ENCODE assay signal across 19 cellular contexts in the genomic region with DNA sequence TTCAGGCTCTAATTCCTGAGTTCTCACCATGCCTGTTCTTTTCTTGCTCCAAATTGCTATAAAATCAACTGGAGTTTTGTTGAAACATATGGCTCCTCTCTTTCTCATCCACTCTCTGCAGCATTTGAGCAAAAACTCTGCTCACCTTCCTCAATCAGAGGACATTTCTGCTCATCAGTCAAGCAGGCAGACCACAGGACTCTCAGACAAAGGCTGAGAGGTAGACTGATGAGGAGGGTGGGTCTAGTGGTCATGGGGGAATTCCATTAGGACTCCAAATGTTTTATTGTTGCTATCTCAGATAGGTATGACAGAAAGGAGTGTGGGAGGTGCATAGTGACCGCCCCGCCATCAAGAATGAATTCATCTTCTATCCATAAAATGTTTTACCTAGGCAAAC.
DNase-seq lines count a peak whose midpoint lies in the region; ATAC-seq, FAIRE-seq and TF ChIP-seq lines count a peak whose summit lies in the region.
"Had no signal": no experiment of that assay in that cellular context is flagged by ENCODE, and none has a peak within 500 bp of the region (broad histone marks: within the 10 kb centered on the region; RNA-seq: fewer than 3 reads in every experiment).

No MANE protein-coding gene starts in this region.

- TF ChIP-seq EP300 in GM12878 (IDR thresholded peaks at IDR 0.05; ENCODE audit: borderline replicate concordance in 1 of 2, control insufficient read depth in 1 of 2, low read depth in 2 of 2, low read length in 2 of 2) = no peak

- H2AFZ ChIP-seq in GM12878 (ENCODE audit: control insufficient read depth, low read depth, low read length) = no peak overlapping the region
- H2AFZ ChIP-seq: GM23338 had no signal

- RAD21 ChIA-PET in GM12878 (lab: Charles Lee; ENCODE audit: unreplicated experiment) = no interaction called here

- no peaks in the 10 kb centered on the region for H3K9me3 ChIP-seq in GM12878 (replicated peaks; ENCODE audit: control insufficient read depth, insufficient read depth, low read length)
- H3K9me3 ChIP-seq: BLaER1 treated with 17β-estradiol and CSF1 and Interleukin-3, amounts not matched to agents 10 nM and 100 nM had no signal

- no peak overlapping the region for H3K27ac ChIP-seq in GM12878 (ENCODE audit: control insufficient read depth, insufficient read depth)
- H3K27ac ChIP-seq: BLaER1 treated with 17β-estradiol and CSF1 and Interleukin-3, amounts not matched to agents 10 nM and 100 nM had no signal

- peak; percentile 35 for FAIRE-seq in GM12878 (lab: Jason Lieb, UNC)
- FAIRE-seq: GM12891, HTR-8/SVneo had no signal

- in situ Hi-C loops in GM12878 (cut with MboI) = no loop called here

- TF ChIP-seq CTCF in GM12878 (IDR thresholded peaks at IDR 0.05 in 2 of 3, conservative IDR thresholded peaks at IDR 0.05 in 1 of 3; ENCODE audit: control insufficient read depth in 2 of 3, extremely low read depth in 1 of 3, insufficient read depth in 1 of 3, low read depth in 3 of 3, low read length in 3 of 3) = no peak

- POLR2A ChIA-PET in GM12878 (lab: Charles Lee) = no interaction called here

- H3K4me3 ChIP-seq in GM12878 = no peak overlapping the region
- H3K4me3 ChIP-seq: BLaER1 treated with 17β-estradiol and CSF1 and Interleukin-3, amounts not matched to agents 10 nM and 100 nM; GM23338 had no signal

- no peaks in the 10 kb centered on the region for H3K36me3 ChIP-seq in GM12878 (ENCODE audit: control insufficient read depth in 2 of 2, insufficient read depth in 2 of 2, low read length in 1 of 2)
- H3K36me3 ChIP-seq: BLaER1 treated with 17β-estradiol and CSF1 and Interleukin-3, amounts not matched to agents 10 nM and 100 nM had no signal

- TF ChIP-seq RAD21 in GM12878 (IDR thresholded peaks at IDR 0.05; ENCODE audit: insufficient read depth, low read depth, low read length) = no peak

- H3K9ac ChIP-seq in GM12878 (ENCODE audit: control insufficient read depth, insufficient read depth, low read length) = no peak overlapping the region
- H3K9ac ChIP-seq: BLaER1 treated with 17β-estradiol and CSF1 and Interleukin-3, amounts not matched to agents 10 nM and 100 nM had no signal

- SMC1A ChIA-PET in GM12878 (lab: Charles Lee; ENCODE audit: uncharacterized antibody, unreplicated experiment) = no interaction called here

- no peaks in the 10 kb centered on the region for H3K4me1 ChIP-seq in GM12878 (ENCODE audit: control insufficient read depth, insufficient read depth, low read length)
- H3K4me1 ChIP-seq: BLaER1 treated with 17β-estradiol and CSF1 and Interleukin-3, amounts not matched to agents 10 nM and 100 nM had no signal

- H4K20me1 ChIP-seq in GM12878 (ENCODE audit: control insufficient read depth, insufficient read depth) = no peaks in the 10 kb centered on the region
- H4K20me1 ChIP-seq: BLaER1 treated with 17β-estradiol and CSF1 and Interleukin-3, amounts not matched to agents 10 nM and 100 nM had no signal

- WGBS in GM12878 (ENCODE audit: insufficient coverage, insufficient replicate concordance, low lambda C conversion rate, missing lambda C conversion rate) = 10% methylated on average over 2 of the region's 2 CpGs

- no peaks in the 10 kb centered on the region for H3K79me2 ChIP-seq in GM12878 (ENCODE audit: control insufficient read depth, insufficient read depth, low read length)

- no peaks in the 10 kb centered on the region for H3K27me3 ChIP-seq in GM12878 (replicated peaks in 1 of 2; ENCODE audit: control insufficient read depth in 2 of 2, insufficient read depth in 2 of 2, low read length in 1 of 2)
- H3K27me3 ChIP-seq: BLaER1 treated with 17β-estradiol and CSF1 and Interleukin-3, amounts not matched to agents 10 nM and 100 nM had no signal

- CTCF ChIA-PET in GM12878 (lab: Yijun Ruan, JAX) = interaction anchor here (0.5 kb wide), 1 partner anchor 255 kb away, joined by 4 read pairs; no protein-coding TSS in a partner anchor

- H3K4me2 ChIP-seq in GM12878 (ENCODE audit: control insufficient read depth, insufficient read depth) = no peak overlapping the region
- H3K4me2 ChIP-seq: BLaER1 treated with 17β-estradiol and CSF1 and Interleukin-3, amounts not matched to agents 10 nM and 100 nM; GM23338 had no signal

- intact Hi-C loops in GM12878 (cut with micrococcal nuclease; ENCODE audit: unreplicated experiment) = no loop called here

- DNase-seq in A172 (ENCODE audit: low spot score) = peak; percentile 13
- DNase-seq in GM12878 (ENCODE audit: low read depth, low spot score) = no peak
- DNase-seq in kidney glomerular epithelial cell (lab: John Stamatoyannopoulos, UW) = peak; percentile 31
- DNase-seq in renal cortical epithelial cell (ENCODE audit: low read depth) = peak; percentile 59
- DNase-seq in activated T-cell treated with anti-CD3 and anti-CD28 coated beads, Interleukin-2, amount 50 U/mL, for 48 hours = no peak
- DNase-seq: 8988T; Calu3; CD8-positive, alpha-beta T cell; DMS79 treated with DMSO at 0.1 percent for 48 hours; H7; HFFc6; IMR-90 had no signal

- ATAC-seq in GM12878 = peak; percentile 38
- ATAC-seq in GM19397 (IDR thresholded peaks at IDR 0.05; ENCODE audit: unreplicated experiment) = no peak
- no peak for ATAC-seq in HG02759 (IDR thresholded peaks at IDR 0.05; ENCODE audit: unreplicated experiment)
- ATAC-seq: CD8-positive, alpha-beta T cell; GM23338; HCT116 had no signal

- BruUV-seq in GM12878 (replicated peaks; lab: Mats Ljungman, UMichigan) = no TSS peak

- no peak for TF ChIP-seq POLR2A in GM12878 (IDR thresholded peaks at IDR 0.05; ENCODE audit: low read depth, low read length)

TF ChIP-seq in GM12878, 131 proteins besides CTCF, POLR2A, EP300 and RAD21:
- TF ChIP-seq RB1 (IDR thresholded peaks at IDR 0.05; ENCODE audit: borderline replicate concordance) (no peak), TBL1XR1 (IDR thresholded peaks at IDR 0.05; ENCODE audit: low read depth, low read length) (no peak), NR2F1 (conservative IDR thresholded peaks at IDR 0.05) (no peak), IKZF2 (IDR thresholded peaks at IDR 0.05) (no peak), KAT2A (conservative IDR thresholded peaks at IDR 0.05; ENCODE audit: control insufficient read depth, low read depth, low read length) (no peak), ATF7 (IDR thresholded peaks at IDR 0.05; ENCODE audit: low read depth) (no peak)
- TF ChIP-seq, protein P1, sequence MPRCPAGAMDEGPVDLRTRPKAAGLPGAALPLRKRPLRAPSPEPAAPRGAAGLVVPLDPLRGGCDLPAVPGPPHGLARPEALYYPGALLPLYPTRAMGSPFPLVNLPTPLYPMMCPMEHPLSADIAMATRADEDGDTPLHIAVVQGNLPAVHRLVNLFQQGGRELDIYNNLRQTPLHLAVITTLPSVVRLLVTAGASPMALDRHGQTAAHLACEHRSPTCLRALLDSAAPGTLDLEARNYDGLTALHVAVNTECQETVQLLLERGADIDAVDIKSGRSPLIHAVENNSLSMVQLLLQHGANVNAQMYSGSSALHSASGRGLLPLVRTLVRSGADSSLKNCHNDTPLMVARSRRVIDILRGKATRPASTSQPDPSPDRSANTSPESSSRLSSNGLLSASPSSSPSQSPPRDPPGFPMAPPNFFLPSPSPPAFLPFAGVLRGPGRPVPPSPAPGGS (IDR thresholded peaks at IDR 0.05; ENCODE audit: borderline replicate concordance, insufficient read depth, low read depth, low read length, poor library complexity, severe bottlenecking) = no peak

Comparison
In these comparisons a context has a peak if more than half of its experiments do, and no peak if none do; other contexts are left out.
1. DNase-seq: peak in A172 (single experiment), kidney glomerular epithelial cell (single experiment) and renal cortical epithelial cell (single experiment); none in GM12878 (single experiment) and activated T-cell treated with anti-CD3 and anti-CD28 coated beads, Interleukin-2, amount 50 U/mL, for 48 hours (0 of 2).